ENCODE assay signal across 9 cellular contexts in the genomic region with DNA sequence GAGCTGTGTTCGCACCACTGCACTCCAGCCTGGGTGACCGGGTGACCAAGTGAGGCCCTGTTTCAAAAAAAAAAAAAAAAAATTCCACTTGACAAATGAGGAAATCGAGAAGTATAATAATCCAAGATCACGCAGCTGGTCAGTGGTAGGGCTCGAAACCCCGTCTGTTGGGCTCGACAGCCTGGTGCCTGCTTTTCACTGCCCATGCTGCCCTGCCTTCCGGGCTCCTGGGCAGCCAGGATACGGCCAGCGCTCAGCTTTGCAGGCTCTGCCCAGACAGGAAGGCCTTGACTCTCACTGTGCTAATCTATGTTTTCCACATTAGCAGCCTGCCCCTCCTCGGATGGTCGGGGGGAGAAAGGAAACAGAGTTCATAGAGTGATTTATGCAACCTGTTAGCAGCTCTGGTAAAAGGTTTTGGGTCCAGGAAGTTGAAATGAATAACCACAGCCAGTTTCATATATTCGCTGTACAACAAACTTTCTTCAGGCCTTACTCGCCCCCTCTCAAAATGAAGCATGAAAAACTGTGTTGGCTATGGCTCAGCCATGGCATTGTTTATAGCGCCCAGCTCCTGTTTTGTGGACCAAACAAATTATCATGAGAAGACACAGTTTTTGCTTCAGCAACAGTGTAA.
A peak's percentile ranks its signal among the peaks of the same experiment; 100 is the strongest.
DNase-seq lines count a peak whose midpoint lies in the region; ATAC-seq and TF ChIP-seq lines count a peak whose summit lies in the region.
"Had no signal": no experiment of that assay in that cellular context is flagged by ENCODE, and none has a peak within 500 bp of the region (broad histone marks: within the 10 kb centered on the region; RNA-seq: fewer than 3 reads in every experiment).

No MANE protein-coding gene starts in this region.

- TF ChIP-seq POLR2A in heart left ventricle (IDR thresholded peaks at IDR 0.05) (no peak), thyroid gland (IDR thresholded peaks at IDR 0.05) (no peak)

- WGBS in heart left ventricle, 4 donors = 59 to 63% (median 60%) methylated on average over 15 of the region's 15 CpGs
- 73% methylated on average over 15 of the region's 15 CpGs for WGBS in thyroid gland, 2 donors

- H3K4me1 ChIP-seq in KMS-11 (ENCODE audit: low read depth, poor library complexity, severe bottlenecking) (peaks cover 64% of the 10 kb centered on the region), heart left ventricle (peaks cover 0 to 54% (median 21%) of the 10 kb centered on the region in 12 donors), thyroid gland (peaks cover 0 to 18% of the 10 kb centered on the region in 2 donors)

- H2AFZ ChIP-seq in KMS-11 (ENCODE audit: low read depth) = no peak overlapping the region

- H3K4me2 ChIP-seq in KMS-11 = peak overlapping the region; percentile 84; the same call in 1 of the 2 replicates

- H3K4me3 ChIP-seq in KMS-11 (IDR thresholded peaks at IDR 0.05; ENCODE audit: insufficient read depth, low read depth, low read length) = no peak overlapping the region
- no peak overlapping the region for H3K4me3 ChIP-seq in heart left ventricle
- H3K4me3 ChIP-seq in thyroid gland (replicated peaks in 1 of 3) = no peak overlapping the region

- no peaks in the 10 kb centered on the region for H4K20me1 ChIP-seq in KMS-11 (ENCODE audit: insufficient read depth)

- H3K36me3 ChIP-seq in KMS-11 (ENCODE audit: insufficient read depth) (no peaks in the 10 kb centered on the region), heart left ventricle (no peaks in the 10 kb centered on the region), thyroid gland (no peaks in the 10 kb centered on the region)

- ATAC-seq in heart left ventricle = peak in 2 of 4 donors; percentile 57 to 66
- no peak for ATAC-seq in GM21390 (IDR thresholded peaks at IDR 0.05; ENCODE audit: unreplicated experiment)

- H3K27ac ChIP-seq in KMS-11 = peak overlapping the region; percentile 39; the same call in 1 of the 2 replicates
- peak overlapping the region in 9 of 12 donors; percentile 17 to 71 (median 44) for H3K27ac ChIP-seq in heart left ventricle
- H3K27ac ChIP-seq in thyroid gland = no peak overlapping the region
- H3K27ac ChIP-seq: C4-2B had no signal

- no peaks in the 10 kb centered on the region for H3K27me3 ChIP-seq in KMS-11 (ENCODE audit: insufficient read depth, low read depth)
- no peaks in the 10 kb centered on the region for H3K27me3 ChIP-seq in heart left ventricle
- no peaks in the 10 kb centered on the region for H3K27me3 ChIP-seq in thyroid gland

- DNase-seq in activated gamma-delta T cell treated with Interleukin-2 at 50 U/mL for 16 hours (peak; percentile 10), activated gamma-delta T cell (lab: John Stamatoyannopoulos, UW) (no peak), heart left ventricle (no peak), thyroid gland (peak; percentile 29 to 46), NAMALWA (ENCODE audit: low spot score) (no peak), NCI-H526 (lab: John Stamatoyannopoulos, UW) (no peak)

- no peaks in the 10 kb centered on the region for H3K79me2 ChIP-seq in KMS-11 (ENCODE audit: insufficient read depth, low read depth)

- intact Hi-C loops in heart left ventricle (cut with DNase I) = loop anchor here in 1 of 10 donors (10.0 kb wide), 1 partner anchor 93 kb away; no protein-coding TSS in a partner anchor
- intact Hi-C loops in thyroid gland (cut with DNase I) = no loop called here

- H3K9ac ChIP-seq in KMS-11 = peak overlapping the region; percentile 11; the same call in 1 of the 2 replicates

- no peaks in the 10 kb centered on the region for H3K9me3 ChIP-seq in heart left ventricle
- H3K9me3 ChIP-seq in thyroid gland = no peaks in the 10 kb centered on the region

- no peak for TF ChIP-seq CTCF in KMS-11 (conservative IDR thresholded peaks at IDR 0.05; ENCODE audit: low read depth, low read length)
- TF ChIP-seq CTCF in heart left ventricle (IDR thresholded peaks at IDR 0.05) = no peak
- no peak for TF ChIP-seq CTCF in thyroid gland (IDR thresholded peaks at IDR 0.05)

Comparison
In these comparisons a context has a peak if more than half of its experiments do, and no peak if none do; other contexts are left out.
1. DNase-seq: peak in activated gamma-delta T cell treated with Interleukin-2 at 50 U/mL for 16 hours (single experiment) and thyroid gland (2 of 2); none in activated gamma-delta T cell (single experiment), heart left ventricle (0 of 5), NAMALWA (single experiment) and NCI-H526 (0 of 2).
2. H3K27ac ChIP-seq: peak in KMS-11 (single experiment) and heart left ventricle (9 of 12); none in thyroid gland (0 of 3).